ENCODE assay signal across 8 cellular contexts in the genomic region with DNA sequence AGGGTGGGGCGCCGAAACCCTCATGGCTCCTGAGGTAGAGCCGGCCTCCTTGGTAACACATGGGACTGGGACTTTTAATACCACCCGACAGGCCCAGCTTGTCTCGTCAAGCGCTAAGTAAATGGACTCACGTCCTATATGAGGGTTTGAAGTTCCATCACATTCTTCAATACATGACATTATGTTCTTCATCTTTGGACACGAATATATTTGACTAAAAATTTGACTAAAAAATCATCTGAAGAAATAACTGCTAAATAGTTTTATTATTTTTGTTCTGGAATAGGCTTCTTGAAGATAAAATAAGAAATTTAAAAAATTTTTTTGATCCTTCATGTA. TPM values are rescaled to one million over a fixed set of nuclear protein-coding genes. Genes with fewer than 3 reads are reported as not detected.
DNase-seq lines count a peak whose midpoint lies in the region; ATAC-seq, FAIRE-seq and TF ChIP-seq lines count a peak whose summit lies in the region.

No MANE protein-coding gene starts in this region.

- H3K9me3 ChIP-seq in HUES48 (ENCODE audit: control insufficient read depth, insufficient read depth, low read length) (no peaks in the 10 kb centered on the region), muscle layer of duodenum (ENCODE audit: control insufficient read depth in 1 of 2, low read length in 2 of 2) (no peaks in the 10 kb centered on the region)

- H3K27ac ChIP-seq in 22Rv1 (peak overlapping the region; percentile 83), HUES48 (ENCODE audit: low read depth, low read length) (no peak overlapping the region), muscle layer of duodenum (ENCODE audit: low read length) (peak overlapping the region; percentile 35)

- H3K27me3 ChIP-seq in HUES48 (ENCODE audit: control insufficient read depth, insufficient read depth, low read length) (no peaks in the 10 kb centered on the region), bronchial epithelial cell (ENCODE audit: control insufficient read depth, insufficient read depth, low read length) (no peaks in the 10 kb centered on the region), muscle layer of duodenum (ENCODE audit: low read depth, low read length) (no peaks in the 10 kb centered on the region)

- TF ChIP-seq CTCF in 22Rv1 (IDR thresholded peaks at IDR 0.05) (peak; percentile 40), bronchial epithelial cell (IDR thresholded peaks at IDR 0.05; ENCODE audit: insufficient read depth, low read length, severe bottlenecking) (no peak)

- ATAC-seq in GM18867 (IDR thresholded peaks at IDR 0.05; ENCODE audit: unreplicated experiment), result no peak

- no peak overlapping the region for H3K9ac ChIP-seq in HUES48 (ENCODE audit: low read depth, low read length)

- H3K4me3 ChIP-seq in HUES48 (ENCODE audit: low read depth, low read length) (peak overlapping the region; percentile 93), bronchial epithelial cell (ENCODE audit: low read depth, low read length) (peak overlapping the region; percentile 71), muscle layer of duodenum (ENCODE audit: low read depth in 1 of 2, low read length in 2 of 2) (peak overlapping the region; percentile 79 to 99)

- DNase-seq in bronchial epithelial cell (ENCODE audit: low read depth), result no peak
- DNase-seq in NCI-H226, result no peak
- no peak for DNase-seq in Ammon's horn (ENCODE audit: low spot score)
- DNase-seq in cerebellar cortex (ENCODE audit: low spot score), result no peak

- H3K4me1 ChIP-seq in HUES48 (ENCODE audit: control insufficient read depth, insufficient read depth, low read length) (peaks cover 25% of the 10 kb centered on the region), muscle layer of duodenum (ENCODE audit: control insufficient read depth in 1 of 2, insufficient read depth in 2 of 2, low read length in 2 of 2) (peaks cover 11 to 12% of the 10 kb centered on the region in 2 donors)

- H3K36me3 ChIP-seq in HUES48 (ENCODE audit: control insufficient read depth, insufficient read depth, low read length), result no peaks in the 10 kb centered on the region
- H3K36me3 ChIP-seq in bronchial epithelial cell (ENCODE audit: control insufficient read depth, insufficient read depth, low read length), result no peaks in the 10 kb centered on the region
- no peaks in the 10 kb centered on the region for H3K36me3 ChIP-seq in muscle layer of duodenum (ENCODE audit: control insufficient read depth in 1 of 2, insufficient read depth in 2 of 2, low read length in 2 of 2)

- no peak for FAIRE-seq in bronchial epithelial cell (lab: Jason Lieb, UNC)

RNA-seq across cellular contexts. Expression of a gene that starts 0.3 kb away (rescaled TPM):
- 5.5 and 8.7 TPM in 2 replicates for total RNA-seq in bronchial epithelial cell

RNA-seq across cellular contexts. Expression of a gene that starts 59.5 kb away (rescaled TPM):
- total RNA-seq in bronchial epithelial cell, result 3.3 and 6.6 TPM in 2 replicates
